14 cellular contexts compared by ENCODE assay signal in the genomic region with DNA sequence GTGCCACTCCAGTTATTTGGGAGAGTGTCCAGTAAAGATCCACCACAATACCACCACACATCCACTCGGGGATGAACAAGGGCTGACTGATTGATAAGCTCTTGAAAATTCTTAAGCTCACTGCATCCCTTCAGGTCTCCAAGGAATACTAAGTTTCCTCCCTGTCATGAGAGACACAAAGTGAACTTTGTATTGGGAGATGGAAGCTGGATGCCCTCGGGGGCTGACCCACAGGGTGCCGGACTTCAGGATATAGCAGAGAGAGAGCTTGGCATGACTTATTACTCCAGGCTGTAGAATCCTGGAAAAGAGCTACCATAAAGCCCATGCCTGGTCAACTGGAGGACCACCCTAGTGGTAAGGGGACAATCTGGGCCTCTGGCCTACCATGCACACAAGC. TPM values are rescaled to one million over a fixed set of nuclear protein-coding genes. Genes with fewer than 3 reads are reported as not detected.
"Had no signal": no experiment of that assay in that cellular context is flagged by ENCODE, and none has a peak within 500 bp of the region (broad histone marks: within the 10 kb centered on the region; RNA-seq: fewer than 3 reads in every experiment).

No MANE protein-coding gene starts in this region.

RNA-seq across cellular contexts. Expression of a gene that starts 15.5 kb away (rescaled TPM):
- total RNA-seq: activated B cell treated with CpG ODN at 0.5 μM for 24 hours; activated CD4-positive, alpha-beta memory T cell treated with anti-CD3 and anti-CD28 coated beads for 36 hours; activated CD4-positive, alpha-beta memory T cell treated with anti-CD3 and anti-CD28 coated beads, Interleukin-2, amount 10 ng/mL, durations not matched to agents 7 days and 5 days; activated CD4-positive, alpha-beta T cell treated with anti-CD3 and anti-CD28 coated beads, Interleukin-2, amount 10 ng/mL, durations not matched to agents 24 days and 14 days; activated CD4-positive, alpha-beta T cell treated with anti-CD3 and anti-CD28 coated beads, Interleukin-2, amount 10 ng/mL, durations not matched to agents 7 days and 5 days; activated CD8-positive, alpha-beta memory T cell treated with anti-CD3 and anti-CD28 coated beads for 36 hours; activated CD8-positive, alpha-beta T cell treated with anti-CD3 and anti-CD28 coated beads for 36 hours; activated CD8-positive, alpha-beta T cell treated with anti-CD3 and anti-CD28 coated beads, Interleukin-2, amount 10 ng/mL, durations not matched to agents 7 days and 5 days; T-helper 1 cell treated with Interleukin-12 subunit alpha and Interleukin-12 subunit beta and Interleukin-4 antibody, amounts not matched to agents 30 ng/mL and 1 ng/mL, for 36 hours; T-helper 17 cell had no signal

RNA-seq across cellular contexts. Expression of a gene that starts 50.0 kb away (rescaled TPM):
- total RNA-seq: activated B cell treated with CpG ODN at 0.5 μM for 24 hours; activated CD4-positive, alpha-beta memory T cell treated with anti-CD3 and anti-CD28 coated beads for 36 hours; activated CD4-positive, alpha-beta memory T cell treated with anti-CD3 and anti-CD28 coated beads, Interleukin-2, amount 10 ng/mL, durations not matched to agents 7 days and 5 days; activated CD4-positive, alpha-beta T cell treated with anti-CD3 and anti-CD28 coated beads for 36 hours; activated CD4-positive, alpha-beta T cell treated with anti-CD3 and anti-CD28 coated beads, Interleukin-2, amount 10 ng/mL, durations not matched to agents 24 days and 14 days; activated CD4-positive, alpha-beta T cell treated with anti-CD3 and anti-CD28 coated beads, Interleukin-2, amount 10 ng/mL, durations not matched to agents 7 days and 5 days; activated CD8-positive, alpha-beta memory T cell treated with anti-CD3 and anti-CD28 coated beads for 36 hours; activated CD8-positive, alpha-beta memory T cell treated with anti-CD3 and anti-CD28 coated beads, Interleukin-2, amount 10 ng/mL, durations not matched to agents 7 days and 5 days; activated CD8-positive, alpha-beta T cell treated with anti-CD3 and anti-CD28 coated beads for 36 hours; activated CD8-positive, alpha-beta T cell treated with anti-CD3 and anti-CD28 coated beads, Interleukin-2, amount 10 ng/mL, durations not matched to agents 7 days and 5 days; T-helper 1 cell treated with Interleukin-12 subunit alpha and Interleukin-12 subunit beta and Interleukin-4 antibody, amounts not matched to agents 30 ng/mL and 1 ng/mL, for 36 hours; T-helper 17 cell; T-helper 2 cell treated with Interferon-gamma antibody and Interleukin-4, amounts not matched to agents 100 ng/mL and 5 ng/mL, for 36 hours; WTC11 had no signal
